In genomic region chr6:90209527-90209926, GRCh38 we compare ENCODE assay signal across 15 cellular contexts.
"Had no signal": no experiment of that assay in that cellular context is flagged by ENCODE, and none has a peak within 500 bp of the region (broad histone marks: within the 10 kb centered on the region; RNA-seq: fewer than 3 reads in every experiment).

No MANE protein-coding gene starts in this region.

- H3K9me3 ChIP-seq: ascending aorta, esophagus muscularis mucosa, lower lobe of right lung, neutrophil, tibial artery, vagina had no signal

- ATAC-seq: left cardiac atrium, lower lobe of right lung, T-helper 17 cell had no signal

- H3K27ac Mint-ChIP-seq: T-helper 17 cell had no signal

- DNase-seq: activated CD4-positive, alpha-beta T cell treated with anti-CD3 and anti-CD28 coated beads for 1 hour; activated T-cell treated with anti-CD3 and anti-CD28 coated beads, Interleukin-2, amount 50 U/mL, for 48 hours; glutamatergic neuron; left cardiac atrium; lower lobe of right lung; midbrain; retina; stimulated activated CD4-positive, alpha-beta T cell treated with anti-CD3 and anti-CD28 coated beads, Interleukin-15, amount 100 ng/mL, for 24 hours; stimulated activated CD4-positive, alpha-beta T cell treated with anti-CD3 and anti-CD28 coated beads, Interleukin-4, amount 100 ng/mL, for 24 hours; T-helper 17 cell; tibial artery had no signal

- H3K4me3 Mint-ChIP-seq: T-helper 17 cell had no signal

- H3K4me3 ChIP-seq: ascending aorta, esophagus muscularis mucosa, lower lobe of right lung, tibial artery, vagina had no signal

- H3K27ac ChIP-seq: ascending aorta, lower lobe of right lung, neutrophil, tibial artery, vagina had no signal

- H3K27me3 Mint-ChIP-seq: T-helper 17 cell had no signal

- H3K27me3 ChIP-seq: ascending aorta, esophagus muscularis mucosa, neutrophil, tibial artery, vagina had no signal

- H3K36me3 ChIP-seq: ascending aorta, esophagus muscularis mucosa, lower lobe of right lung, neutrophil, vagina had no signal

- H3K4me1 ChIP-seq: lower lobe of right lung had no signal
